In the genomic region with DNA sequence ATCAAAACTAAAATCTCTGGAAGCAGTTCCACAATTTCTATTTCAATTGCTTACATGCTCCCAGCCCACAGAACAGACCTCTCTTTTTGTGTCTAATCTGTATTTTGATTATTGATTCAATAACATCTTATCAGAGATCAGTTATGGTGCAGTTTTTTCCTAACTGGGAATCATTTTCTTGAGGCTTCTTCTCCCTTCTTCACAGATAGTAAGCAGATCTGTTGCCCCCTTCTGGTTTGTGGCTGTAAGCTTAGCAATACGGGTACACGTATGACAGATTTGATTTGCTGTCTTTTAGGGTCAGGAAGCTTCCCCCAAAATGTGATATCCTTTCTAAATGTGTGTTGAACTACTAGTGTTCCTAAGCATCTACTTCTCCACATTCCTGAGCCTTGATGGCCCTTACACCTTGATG, we compare ENCODE assay signal across 8 cellular contexts. TPM values are rescaled to one million over a fixed set of nuclear protein-coding genes. Genes with fewer than 3 reads are reported as not detected.
A peak's percentile ranks its signal among the peaks of the same experiment; 100 is the strongest.
DNase-seq lines count a peak whose midpoint lies in the region; TF ChIP-seq lines count a peak whose summit lies in the region.

No MANE protein-coding gene starts in this region.

- DNase-seq in Calu3 (no peak), M059J (ENCODE audit: low read depth) (peak; percentile 39), dorsolateral prefrontal cortex (peak in 1 of 10 donors; percentile 40), nephron progenitor cell (no peak), mucosa of gallbladder (ENCODE audit: low spot score) (no peak), activated gamma-delta T cell (lab: John Stamatoyannopoulos, UW) (no peak), OCI-M2 (lab: John Stamatoyannopoulos, UW; ENCODE audit: unreplicated experiment) (no peak), CD14-positive monocyte (ENCODE audit: low spot score) (no peak)

- H3K27ac Mint-ChIP-seq in Calu3 (ENCODE audit: unreplicated experiment) (peak overlapping the region; percentile 77), nephron progenitor cell (no peak overlapping the region), CD14-positive monocyte (no peak overlapping the region)

- H3K36me3 Mint-ChIP-seq in Calu3 (ENCODE audit: insufficient read depth, unreplicated experiment) (peaks cover 18% of the 10 kb centered on the region), nephron progenitor cell (ENCODE audit: low read depth) (peaks cover 54% of the 10 kb centered on the region), CD14-positive monocyte (peaks cover 35 to 50% of the 10 kb centered on the region in 2 donors)

- H3K27ac ChIP-seq in dorsolateral prefrontal cortex: peak overlapping the region in 26 of 59 donors; percentile 1 to 64 (median 32)

- H3K4me1 Mint-ChIP-seq in Calu3 (ENCODE audit: low read depth, unreplicated experiment) (peaks cover 24% of the 10 kb centered on the region), nephron progenitor cell (peaks cover 18% of the 10 kb centered on the region), CD14-positive monocyte (peaks cover 13% of the 10 kb centered on the region)

- H3K4me3 Mint-ChIP-seq in Calu3 (ENCODE audit: low read depth, unreplicated experiment) (no peak overlapping the region), nephron progenitor cell (no peak overlapping the region), CD14-positive monocyte (no peak overlapping the region)

- H3K9me3 Mint-ChIP-seq in Calu3 (ENCODE audit: low read depth, unreplicated experiment) (no peaks in the 10 kb centered on the region), nephron progenitor cell (peaks cover 29% of the 10 kb centered on the region), CD14-positive monocyte (peaks cover 0 to 5% (median 1%) of the 10 kb centered on the region in 7 donors)

- H3K27me3 Mint-ChIP-seq in Calu3 (ENCODE audit: unreplicated experiment) (no peaks in the 10 kb centered on the region), nephron progenitor cell (ENCODE audit: low read depth, poor library complexity) (no peaks in the 10 kb centered on the region), CD14-positive monocyte (ENCODE audit: low read depth in 3 of 3) (no peaks in the 10 kb centered on the region)

- CTCF ChIA-PET in Calu3 (lab: Charles Lee): no interaction called here

- intact Hi-C loops in Calu3 (cut with micrococcal nuclease; ENCODE audit: unreplicated experiment) (no loop called here), dorsolateral prefrontal cortex (cut with DNase I) (no loop called here), CD14-positive monocyte (cut with micrococcal nuclease) (no loop called here)

- TF ChIP-seq CTCF in Calu3 (IDR thresholded peaks at IDR 0.05; ENCODE audit: unreplicated experiment) (no peak), dorsolateral prefrontal cortex (IDR thresholded peaks at IDR 0.05 in 54 of 56, conservative IDR thresholded peaks at IDR 0.05 in 2 of 56; ENCODE audit: low read depth in 1 of 56, partially characterized antibody in 56 of 56) (peak in 55 of 56 donors; percentile 39 to 80 (median 66)), nephron progenitor cell (IDR thresholded peaks at IDR 0.05) (peak; percentile 25), CD14-positive monocyte (IDR thresholded peaks at IDR 0.05) (no peak)

- no peak overlapping the region for H3K4me3 ChIP-seq in dorsolateral prefrontal cortex

- no peaks in the 10 kb centered on the region for H3K27me3 ChIP-seq in dorsolateral prefrontal cortex

- no TSS peak for BruUV-seq in Calu3 (replicated peaks; lab: Mats Ljungman, UMichigan)

RNA-seq across cellular contexts. Expression of a gene that starts 39.4 kb away (rescaled TPM):
- 57.7 and 61.2 TPM in 2 replicates for total RNA-seq in Calu3 (2022)
- total RNA-seq in M059J (2014; rRNA removed; shearing (Covaris generic)): 75.0 and 82.0 TPM in 2 replicates
- 10 to 100 TPM; 28.4 to 79.4 (median 47.7) TPM for total RNA-seq in dorsolateral prefrontal cortex
- 35.3 TPM for total RNA-seq in mucosa of gallbladder
- 10 to 100 TPM; 15.3 to 19.2 TPM for polyA plus RNA-seq in CD14-positive monocyte

RNA-seq across cellular contexts. Expression of a gene that starts 39.5 kb away (rescaled TPM):
- 14.3 and 16.2 TPM in 2 replicates for total RNA-seq in Calu3 (2022)
- total RNA-seq in M059J (2014; rRNA removed; shearing (Covaris generic)): 6.7 and 12.6 TPM in 2 replicates
- 10 to 100 TPM in 118 of 120 experiments, 1 to 10 TPM in 2; 8.9 to 22.9 (median 15.3) TPM for total RNA-seq in dorsolateral prefrontal cortex
- total RNA-seq in mucosa of gallbladder: 7.7 TPM
- 1 to 10 TPM; 1.6 to 2.2 TPM for polyA plus RNA-seq in CD14-positive monocyte

Comparison
In these comparisons a context has a peak if more than half of its experiments do, and no peak if none do; other contexts are left out.
1. CTCF ChIP-seq: peak in dorsolateral prefrontal cortex (55 of 56) and nephron progenitor cell (single experiment); none in Calu3 (single experiment) and CD14-positive monocyte (single experiment).